8 cellular contexts compared by ENCODE assay signal in genomic region chr6:117602151-117602898, GRCh38. TPM values are rescaled to one million over a fixed set of nuclear protein-coding genes. Genes with fewer than 3 reads are reported as not detected.
DNase-seq lines count a peak whose midpoint lies in the region; ATAC-seq, FAIRE-seq and TF ChIP-seq lines count a peak whose summit lies in the region.

GOPC (minus strand) TSS chr6:117602511; CDS start chr6:117602288, 223 bp downstream.

- POLR2A ChIA-PET in BJ (lab: Charles Lee), result interaction anchor here (0.6 to 1.1 kb wide), 3 partner anchors 154 to 196 kb away, joined by 4 read pairs; no protein-coding TSS in a partner anchor

- CTCF ChIA-PET in BJ (lab: Yijun Ruan, JAX), result interaction anchor here (0.6 to 8.4 kb wide), 7 partner anchors 19 to 793 kb away, joined by 3 to 110 read pairs (median 4); no protein-coding TSS in a partner anchor

- peak; percentile 95 for FAIRE-seq in GM19239 (lab: Jason Lieb, UNC)

- DNase-seq in BJ (ENCODE audit: low read depth) (peak; percentile 93), GM19239 (ENCODE audit: insufficient read length, low spot score) (peak; percentile 78), NCI-H524 treated with DMSO at 0.1 percent for 48 hours (lab: John Stamatoyannopoulos, UW) (peak; percentile 85), coronary artery (ENCODE audit: low spot score) (peak; percentile 97)
- peak; percentile 95 for DNase-seq in activated CD4-positive, alpha-beta T cell treated with anti-CD3 and anti-CD28 coated beads for 48 hours
- DNase-seq in stimulated activated CD4-positive, alpha-beta T cell treated with anti-CD3 and anti-CD28 coated beads, Interleukin-1b, Interleukin-23, amount 100 ng/mL, for 4 hours (ENCODE audit: low read depth in 2 of 2), result peak; percentile 87 to 89

- no peaks in the 10 kb centered on the region for H3K27me3 ChIP-seq in BJ (ENCODE audit: control insufficient read depth, insufficient read depth, low read length)
- H3K27me3 ChIP-seq in layer of hippocampus (ENCODE audit: control insufficient read depth, insufficient read depth, low read length), result no peaks in the 10 kb centered on the region

- ATAC-seq in HG03457 (IDR thresholded peaks at IDR 0.05; ENCODE audit: unreplicated experiment), result peak; percentile 92

- peaks cover 2% of the 10 kb centered on the region; the same call in 1 of the 2 replicates for H3K36me3 ChIP-seq in BJ (ENCODE audit: control insufficient read depth, insufficient read depth, low read length)

- TF ChIP-seq CTCF in BJ (IDR thresholded peaks at IDR 0.05; ENCODE audit: insufficient read depth, low read depth, low read length) (peak; percentile 31; the same call in 1 of the 2 replicates), coronary artery (IDR thresholded peaks at IDR 0.05) (no peak)

- H3K4me3 ChIP-seq in BJ (ENCODE audit: low read depth, low read length), result peak within 1 kb of the TSS; percentile 87
- peak within 1 kb of the TSS; percentile 99 for H3K4me3 ChIP-seq in coronary artery

- H3K27ac ChIP-seq in coronary artery, result peak within 1 kb of the TSS; percentile 83 to 96
- H3K27ac ChIP-seq in layer of hippocampus (ENCODE audit: low read depth, low read length), result peak within 1 kb of the TSS; percentile 97

RNA-seq across cellular contexts. Expression of gene GOPC, which starts in this region (rescaled TPM):
- 26.9 and 57.1 TPM in 2 replicates for polyA plus RNA-seq in BJ (2011; rRNA removed)
- 17.0 and 18.3 TPM in 2 replicates for polyA minus RNA-seq in BJ (2011; rRNA and poly(A)+ RNA removed)

Comparison
In these comparisons a context has a peak if more than half of its experiments do, and no peak if none do; other contexts are left out.
1. Peak in every context shown above with its lines: DNase-seq, ATAC-seq, H3K4me3 ChIP-seq and H3K27ac ChIP-seq.